30 cellular contexts compared by ENCODE assay signal in genomic region chr15:85063522-85063921, GRCh38.
"Had no signal": no experiment of that assay in that cellular context is flagged by ENCODE, and none has a peak within 500 bp of the region (broad histone marks: within the 10 kb centered on the region; RNA-seq: fewer than 3 reads in every experiment).

No MANE protein-coding gene starts in this region.

- H3K27me3 ChIP-seq: gastroesophageal sphincter, ovary, right lobe of liver had no signal

- H3K27me3 Mint-ChIP-seq: activated naive CD8-positive, alpha-beta T cell; naive B cell; progenitor cell of endocrine pancreas; stimulated activated naive B cell treated with anti-CD40 and anti-IgM and Interleukin-4, amounts not matched to agents 10 μg/mL and 1 μg/mL and 100 μg/mL, for 72 hours had no signal

- H3K4me1 Mint-ChIP-seq: mesothelial cell of epicardium, nephron progenitor cell had no signal

- H3K36me3 ChIP-seq: ovary had no signal

- H3K4me3 ChIP-seq: gastroesophageal sphincter, ovary, right lobe of liver, skin epidermis, thoracic aorta had no signal

- H3K27ac Mint-ChIP-seq: activated naive CD8-positive, alpha-beta T cell; mesothelial cell of epicardium; nephron progenitor cell; progenitor cell of endocrine pancreas; stimulated activated naive B cell treated with anti-CD40 and anti-IgM and Interleukin-4, amounts not matched to agents 10 μg/mL and 1 μg/mL and 100 μg/mL, for 72 hours had no signal

- FAIRE-seq: bronchial epithelial cell, colon, keratinocyte, TTC549, urothelium cell line had no signal

- H3K4me3 Mint-ChIP-seq: activated naive CD8-positive, alpha-beta T cell; mesothelial cell of epicardium; naive B cell; nephron progenitor cell; stimulated activated naive B cell treated with anti-CD40 and anti-IgM and Interleukin-4, amounts not matched to agents 10 μg/mL and 1 μg/mL and 100 μg/mL, for 72 hours had no signal

- H3K9me3 ChIP-seq: ovary, right lobe of liver had no signal

- DNase-seq: activated CD4-positive, alpha-beta T cell treated with anti-CD3 and anti-CD28 coated beads, Interleukin-2, amount 50 U/mL, for 1 hour; activated CD4-positive, CD25-positive, alpha-beta regulatory T cell treated with anti-CD3 and anti-CD28 coated beads, Interleukin-2, amount 50 U/mL, for 72 hours; activated CD8-positive, alpha-beta memory T cell treated with anti-CD3 and anti-CD28 coated beads, Interleukin-2, amount 50 U/mL, for 4 hours; anterior cingulate cortex; dermis blood vessel endothelial cell; effector memory CD4-positive, alpha-beta T cell; hippocampal formation; left colon; naive B cell; nephron progenitor cell; ovary; right lobe of liver; stimulated activated CD4-positive, alpha-beta T cell treated with anti-CD3 and anti-CD28 coated beads, Interleukin-1b, Interleukin-23, amount 100 ng/mL, for 48 hours; stimulated activated CD4-positive, alpha-beta T cell treated with anti-CD3 and anti-CD28 coated beads, Interleukin-4, amount 100 ng/mL, for 4 hours; stimulated activated CD8-positive, alpha-beta memory T cell treated with anti-CD3 and anti-CD28 coated beads, Interleukin-4, amount 100 ng/mL, for 48 hours; stimulated activated naive B cell treated with anti-CD40 and anti-IgM and Interleukin-4, amounts not matched to agents 10 μg/mL and 1 μg/mL and 100 μg/mL, for 72 hours; T-helper 1 cell; trophoblast cell had no signal

- H3K27ac ChIP-seq: gastroesophageal sphincter, ovary, right lobe of liver, skin epidermis, thoracic aorta, VCaP had no signal

- ATAC-seq: gastroesophageal sphincter; stimulated activated naive B cell treated with anti-CD40 and anti-IgM and Interleukin-4, amounts not matched to agents 10 μg/mL and 1 μg/mL and 100 μg/mL, for 72 hours had no signal
